Comparison of ENCODE assay signal across 10 cellular contexts in the genomic region with DNA sequence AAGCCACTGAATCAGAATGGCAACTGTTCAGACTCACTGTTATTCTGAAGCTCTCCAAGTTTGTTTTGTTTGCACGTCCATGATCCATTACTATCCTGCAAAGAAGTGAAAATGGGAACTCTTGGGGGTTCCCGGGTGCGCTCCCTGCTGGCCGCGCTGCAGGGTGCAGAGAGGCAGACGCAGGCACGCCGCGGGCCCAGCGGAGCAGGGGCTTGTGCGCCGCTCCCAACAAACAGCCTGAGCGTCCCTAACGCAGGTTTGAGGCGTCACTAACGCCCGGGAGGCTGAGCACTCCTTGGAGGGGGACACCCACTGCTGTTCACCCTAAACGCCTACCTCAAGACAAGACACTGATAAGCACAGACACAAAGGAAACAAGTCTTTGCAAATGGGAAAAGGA. TPM values are rescaled to one million over a fixed set of nuclear protein-coding genes. Genes with fewer than 3 reads are reported as not detected.
DNase-seq lines count a peak whose midpoint lies in the region; ATAC-seq and TF ChIP-seq lines count a peak whose summit lies in the region.
"Had no signal": no experiment of that assay in that cellular context is flagged by ENCODE, and none has a peak within 500 bp of the region (broad histone marks: within the 10 kb centered on the region; RNA-seq: fewer than 3 reads in every experiment).

No MANE protein-coding gene starts in this region.

- peak; percentile 36 for DNase-seq in activated CD4-positive, alpha-beta T cell treated with anti-CD3 and anti-CD28 coated beads for 36 hours
- DNase-seq in activated CD4-positive, alpha-beta T cell treated with anti-CD3 and anti-CD28 coated beads for 4 hours = no peak
- DNase-seq in astrocyte of the hippocampus (ENCODE audit: low read depth, low spot score) = peak; percentile 25
- DNase-seq in iris pigment epithelial cell (ENCODE audit: low read depth) = peak; percentile 6
- DNase-seq in smooth muscle cell (lab: John Stamatoyannopoulos, UW; ENCODE audit: unreplicated experiment) = no peak
- DNase-seq in T-helper 2 cell = no peak
- no peak for DNase-seq in NCI-H1417 (lab: John Stamatoyannopoulos, UW)
- DNase-seq: MV-4-11 had no signal

- H3K36me3 Mint-ChIP-seq in activated CD4-positive, alpha-beta T cell treated with anti-CD3 and anti-CD28 coated beads for 36 hours (ENCODE audit: low read depth) = no peaks in the 10 kb centered on the region

- WGBS in smooth muscle cell (ENCODE audit: low lambda C conversion rate) = 19% methylated on average over 18 of the region's 18 CpGs

- no peaks in the 10 kb centered on the region for H3K9me3 ChIP-seq in smooth muscle cell (replicated peaks; ENCODE audit: low read depth)

- peaks cover 15% of the 10 kb centered on the region for H3K27me3 ChIP-seq in smooth muscle cell (ENCODE audit: low read depth)

- H3K4me1 ChIP-seq in smooth muscle cell (ENCODE audit: low read depth) = no peaks in the 10 kb centered on the region

- H2AFZ ChIP-seq in smooth muscle cell (ENCODE audit: low read depth) = peak overlapping the region; percentile 50

- H3K4me1 Mint-ChIP-seq in activated CD4-positive, alpha-beta T cell treated with anti-CD3 and anti-CD28 coated beads for 36 hours = no peaks in the 10 kb centered on the region

- no peak overlapping the region for H3K27ac ChIP-seq in smooth muscle cell (ENCODE audit: low read depth)

- peaks cover 2% of the 10 kb centered on the region for H3K27me3 Mint-ChIP-seq in activated CD4-positive, alpha-beta T cell treated with anti-CD3 and anti-CD28 coated beads for 36 hours

- no peaks in the 10 kb centered on the region for H4K20me1 ChIP-seq in smooth muscle cell (ENCODE audit: low read depth)

- H3F3A ChIP-seq in smooth muscle cell (ENCODE audit: low read depth) = no peaks in the 10 kb centered on the region

- no peaks in the 10 kb centered on the region for H3K36me3 ChIP-seq in smooth muscle cell (ENCODE audit: low read depth)

- no peak overlapping the region for H3K4me3 ChIP-seq in smooth muscle cell

- peak overlapping the region; percentile 74 for H3K4me2 ChIP-seq in smooth muscle cell

- H3K79me2 ChIP-seq in smooth muscle cell (ENCODE audit: low read depth) = no peaks in the 10 kb centered on the region

- H3K9ac ChIP-seq in smooth muscle cell (ENCODE audit: low read depth) = no peak overlapping the region

- H3K4me3 Mint-ChIP-seq in activated CD4-positive, alpha-beta T cell treated with anti-CD3 and anti-CD28 coated beads for 36 hours = no peak overlapping the region

- peak; percentile 58 for TF ChIP-seq CTCF in smooth muscle cell (IDR thresholded peaks at IDR 0.05; ENCODE audit: borderline replicate concordance, insufficient read depth, poor library complexity, severe bottlenecking)

- H3K9me3 Mint-ChIP-seq in activated CD4-positive, alpha-beta T cell treated with anti-CD3 and anti-CD28 coated beads for 36 hours (ENCODE audit: low read depth) = no peaks in the 10 kb centered on the region
- H3K9me3 Mint-ChIP-seq: activated T-cell treated with anti-CD3 and anti-CD28 coated beads, Interleukin-2, amount 50 U/mL, for 72 hours had no signal

- CTCF ChIA-PET in activated CD4-positive, alpha-beta T cell treated with anti-CD3 and anti-CD28 coated beads for 36 hours (lab: Charles Lee) = interaction anchor here (0.7 to 1.2 kb wide), 2 partner anchors 11 to 13 kb away, joined by 3 read pairs; no protein-coding TSS in a partner anchor

- intact Hi-C loops in activated CD4-positive, alpha-beta T cell treated with anti-CD3 and anti-CD28 coated beads for 36 hours (cut with DNase I, micrococcal nuclease) = no loop called here

- no peak for ATAC-seq in activated CD4-positive, alpha-beta T cell treated with anti-CD3 and anti-CD28 coated beads for 36 hours
- no peak for ATAC-seq in HG02642 (IDR thresholded peaks at IDR 0.05; ENCODE audit: poor library complexity, unreplicated experiment)
- ATAC-seq: activated T-cell treated with anti-CD3 and anti-CD28 coated beads, Interleukin-2, amount 50 U/mL, for 72 hours had no signal

- POLR2A ChIA-PET in activated CD4-positive, alpha-beta T cell treated with anti-CD3 and anti-CD28 coated beads for 36 hours (lab: Charles Lee) = no interaction called here

- no peak overlapping the region for H3K27ac Mint-ChIP-seq in activated CD4-positive, alpha-beta T cell treated with anti-CD3 and anti-CD28 coated beads for 36 hours
- H3K27ac Mint-ChIP-seq: activated T-cell treated with anti-CD3 and anti-CD28 coated beads, Interleukin-2, amount 50 U/mL, for 72 hours had no signal

RNA-seq across cellular contexts. Expression of gene PIEZO2, which starts 14.3 kb away (rescaled TPM):
- not detected for total RNA-seq in activated CD4-positive, alpha-beta T cell treated with anti-CD3 and anti-CD28 coated beads for 36 hours
- total RNA-seq in smooth muscle cell = 4.7 and 10.4 TPM in 2 replicates
- polyA plus RNA-seq in smooth muscle cell = 1.3 and 2.3 TPM in 2 replicates
- total RNA-seq: activated T-cell treated with anti-CD3 and anti-CD28 coated beads, Interleukin-2, amount 50 U/mL, for 72 hours had no signal

Comparison
In these comparisons a context has a peak if more than half of its experiments do, and no peak if none do; other contexts are left out.
1. DNase-seq: peak in activated CD4-positive, alpha-beta T cell treated with anti-CD3 and anti-CD28 coated beads for 36 hours (single experiment), astrocyte of the hippocampus (single experiment) and iris pigment epithelial cell (single experiment); none in activated CD4-positive, alpha-beta T cell treated with anti-CD3 and anti-CD28 coated beads for 4 hours (0 of 2), smooth muscle cell (single experiment), T-helper 2 cell (0 of 5) and NCI-H1417 (0 of 3).